Comparison of ENCODE assay signal across 8 cellular contexts in the genomic region with DNA sequence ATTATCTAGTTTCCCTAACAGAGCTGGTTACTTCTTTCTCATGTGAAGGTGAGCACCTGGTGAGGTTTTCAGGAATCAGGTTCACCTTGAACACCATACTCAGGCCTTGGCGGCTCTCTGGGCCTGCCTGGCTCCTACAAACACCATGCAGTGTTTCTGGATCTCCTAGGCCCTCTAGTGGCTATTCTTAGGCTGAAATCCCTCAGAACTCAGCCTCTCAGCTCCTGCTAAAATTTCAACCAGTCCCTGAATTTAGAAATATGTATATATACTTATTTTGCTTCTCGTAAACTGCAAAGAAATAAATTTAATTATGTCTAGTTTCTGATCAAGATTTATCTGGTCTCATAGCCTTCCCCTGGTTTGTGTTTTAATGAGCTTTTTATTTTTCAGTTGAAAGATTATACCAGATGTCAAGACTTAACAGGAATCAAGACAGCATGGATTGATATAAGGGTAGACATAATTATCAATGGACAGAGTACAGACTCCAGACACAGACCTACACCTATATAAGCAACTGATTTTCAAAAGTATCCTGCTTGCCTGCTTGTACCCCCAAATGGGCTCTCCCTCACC. TPM values are rescaled to one million over a fixed set of nuclear protein-coding genes. Genes with fewer than 3 reads are reported as not detected.
DNase-seq lines count a peak whose midpoint lies in the region; ATAC-seq and TF ChIP-seq lines count a peak whose summit lies in the region.

No MANE protein-coding gene starts in this region.

- H3K9ac ChIP-seq in parathyroid adenoma: no peak overlapping the region

- DNase-seq in A172 (ENCODE audit: low spot score) (peak; percentile 66), GM10266 (ENCODE audit: extremely low spot score) (peak; percentile 20), NCI-H2107 (lab: John Stamatoyannopoulos, UW) (peak; percentile 69)
- DNase-seq in activated CD4-positive, alpha-beta T cell treated with anti-CD3 and anti-CD28 coated beads, Interleukin-2, amount 50 U/mL, for 4 hours: peak; percentile 0 to 1

- no peak overlapping the region for H3K4me2 ChIP-seq in parathyroid adenoma (ENCODE audit: low read length)

- no peaks in the 10 kb centered on the region for H3K79me2 ChIP-seq in parathyroid adenoma

- no peak for TF ChIP-seq POLR2A in gastroesophageal sphincter (IDR thresholded peaks at IDR 0.05)

- H3K36me3 ChIP-seq in gastroesophageal sphincter (no peaks in the 10 kb centered on the region), parathyroid adenoma (ENCODE audit: control insufficient read depth, insufficient read depth, low read length) (no peaks in the 10 kb centered on the region)

- H2AFZ ChIP-seq in parathyroid adenoma: peak overlapping the region; percentile 81

- ATAC-seq in HG02981 (IDR thresholded peaks at IDR 0.05; ENCODE audit: unreplicated experiment) (peak; percentile 77), gastroesophageal sphincter (peak; percentile 72), HG03460 (IDR thresholded peaks at IDR 0.05; ENCODE audit: unreplicated experiment) (no peak)

- H3K4me3 ChIP-seq in gastroesophageal sphincter (no peak overlapping the region), parathyroid adenoma (ENCODE audit: low read depth, low read length) (no peak overlapping the region)

- no peaks in the 10 kb centered on the region for H3K9me3 ChIP-seq in gastroesophageal sphincter
- H3K9me3 ChIP-seq in parathyroid adenoma (ENCODE audit: control insufficient read depth, low read length): no peaks in the 10 kb centered on the region

- 36 to 39% methylated on average over 1 to 2 of the region's 2 CpGs for WGBS in gastroesophageal sphincter (ENCODE audit: low coverage in 1 of 2), 2 donors

- H3K27me3 ChIP-seq in gastroesophageal sphincter (no peaks in the 10 kb centered on the region), parathyroid adenoma (ENCODE audit: control insufficient read depth, insufficient read depth, low read length) (no peaks in the 10 kb centered on the region)

- H3K27ac ChIP-seq in gastroesophageal sphincter (no peak overlapping the region), parathyroid adenoma (peak overlapping the region; percentile 67)

- H3K4me1 ChIP-seq in gastroesophageal sphincter: no peaks in the 10 kb centered on the region
- H3K4me1 ChIP-seq in parathyroid adenoma: peaks cover 20% of the 10 kb centered on the region

- peak; percentile 57 for TF ChIP-seq CTCF in GM10266 (IDR thresholded peaks at IDR 0.05; ENCODE audit: control insufficient read depth, insufficient read depth, low read depth, missing control alignments)
- TF ChIP-seq CTCF in gastroesophageal sphincter (IDR thresholded peaks at IDR 0.05): peak; percentile 29 to 70 (median 59)
- peak; percentile 80 for TF ChIP-seq CTCF in parathyroid adenoma (IDR thresholded peaks at IDR 0.05)

- TF ChIP-seq EP300 in gastroesophageal sphincter (IDR thresholded peaks at IDR 0.05): no peak

RNA-seq across cellular contexts. Expression of a gene that starts 55.9 kb away (rescaled TPM):
- total RNA-seq in A172 (2014; rRNA removed; shearing (Covaris generic)): 4.2 and 4.4 TPM in 2 replicates
- total RNA-seq in gastroesophageal sphincter: 1 to 10 TPM in 1 of 4 donors, under 1 TPM in 3; 0.47 to 1.3 (median 0.84) TPM

Comparison
In these comparisons a context has a peak if more than half of its experiments do, and no peak if none do; other contexts are left out.
1. DNase-seq: peak in every context shown above with its lines; median percentile 69 in NCI-H2107; 66 in A172; 20 in GM10266; 0 in activated CD4-positive, alpha-beta T cell treated with anti-CD3 and anti-CD28 coated beads, Interleukin-2, amount 50 U/mL, for 4 hours.